15 cellular contexts compared by ENCODE assay signal in the genomic region with DNA sequence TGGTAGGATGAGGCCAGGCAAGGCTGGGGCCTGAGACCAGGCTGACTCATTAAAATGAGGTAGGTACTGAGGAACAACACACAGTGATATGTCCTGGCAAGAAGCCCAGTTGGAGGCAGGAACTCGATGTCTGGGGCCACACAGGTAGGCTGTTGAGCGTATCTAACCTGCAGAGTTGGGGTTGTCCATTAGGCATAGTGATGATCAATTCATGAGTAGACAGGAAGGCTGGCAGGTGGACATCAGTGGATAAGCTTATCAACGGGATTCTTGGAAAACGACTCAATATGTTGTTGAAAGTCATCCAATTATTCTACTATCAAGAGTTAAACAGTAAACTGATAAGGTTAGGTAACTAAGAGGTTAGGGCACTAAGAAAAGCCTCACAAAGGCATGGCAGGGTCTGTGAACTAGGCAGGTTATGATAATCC.
"Had no signal": no experiment of that assay in that cellular context is flagged by ENCODE, and none has a peak within 500 bp of the region (broad histone marks: within the 10 kb centered on the region; RNA-seq: fewer than 3 reads in every experiment).

No MANE protein-coding gene starts in this region.

- DNase-seq: activated CD4-positive, alpha-beta T cell treated with anti-CD3 and anti-CD28 coated beads for 4 hours; activated naive CD4-positive, alpha-beta T cell treated with anti-CD3 and anti-CD28 coated beads for 36 hours; activated T-cell treated with anti-CD3 and anti-CD28 coated beads for 4 hours; effector memory CD4-positive, alpha-beta T cell; left lung; substantia nigra; T-cell; T1000; transverse colon; WERI-Rb-1 had no signal

- H2AFZ ChIP-seq: neural progenitor cell, parathyroid adenoma had no signal

- H3K27ac ChIP-seq: left lung, neural progenitor cell, parathyroid adenoma, transverse colon, WERI-Rb-1 had no signal

- ATAC-seq: activated T-helper 17 cell treated with anti-CD3 and anti-CD28 coated beads, Interleukin-2, amount 50 U/mL, for 72 hours; left lung; stimulated activated memory B cell treated with anti-CD40 and anti-IgM and Interleukin-4, amounts not matched to agents 10 μg/mL and 1 μg/mL and 100 μg/mL, for 72 hours; T-cell had no signal

- H3K4me2 ChIP-seq: neural progenitor cell, smooth muscle cell had no signal

- H3K36me3 Mint-ChIP-seq: neural progenitor cell; stimulated activated memory B cell treated with anti-CD40 and anti-IgM and Interleukin-4, amounts not matched to agents 10 μg/mL and 1 μg/mL and 100 μg/mL, for 72 hours; T-cell had no signal

- H3K27ac Mint-ChIP-seq: activated naive CD4-positive, alpha-beta T cell treated with anti-CD3 and anti-CD28 coated beads for 36 hours; activated T-helper 17 cell treated with anti-CD3 and anti-CD28 coated beads, Interleukin-2, amount 50 U/mL, for 72 hours; neural progenitor cell; stimulated activated memory B cell treated with anti-CD40 and anti-IgM and Interleukin-4, amounts not matched to agents 10 μg/mL and 1 μg/mL and 100 μg/mL, for 72 hours; T-cell had no signal

- H3K4me3 Mint-ChIP-seq: activated naive CD4-positive, alpha-beta T cell treated with anti-CD3 and anti-CD28 coated beads for 36 hours; activated T-helper 17 cell treated with anti-CD3 and anti-CD28 coated beads, Interleukin-2, amount 50 U/mL, for 72 hours; neural progenitor cell; stimulated activated memory B cell treated with anti-CD40 and anti-IgM and Interleukin-4, amounts not matched to agents 10 μg/mL and 1 μg/mL and 100 μg/mL, for 72 hours; T-cell had no signal

- H3K27me3 Mint-ChIP-seq: stimulated activated memory B cell treated with anti-CD40 and anti-IgM and Interleukin-4, amounts not matched to agents 10 μg/mL and 1 μg/mL and 100 μg/mL, for 72 hours had no signal

- H3K9me3 ChIP-seq: transverse colon had no signal

- H3K79me2 ChIP-seq: parathyroid adenoma had no signal

- H3K4me1 Mint-ChIP-seq: activated T-helper 17 cell treated with anti-CD3 and anti-CD28 coated beads, Interleukin-2, amount 50 U/mL, for 72 hours; neural progenitor cell; stimulated activated memory B cell treated with anti-CD40 and anti-IgM and Interleukin-4, amounts not matched to agents 10 μg/mL and 1 μg/mL and 100 μg/mL, for 72 hours; T-cell had no signal

- H3K4me3 ChIP-seq: left lung, neural progenitor cell, smooth muscle cell, transverse colon had no signal

- H3K27me3 ChIP-seq: left lung, neural progenitor cell, transverse colon had no signal

- H3K9ac ChIP-seq: neural progenitor cell, parathyroid adenoma had no signal

- H3K4me1 ChIP-seq: left lung, neural progenitor cell, parathyroid adenoma, transverse colon had no signal

- H3K36me3 ChIP-seq: left lung, neural progenitor cell, transverse colon, WERI-Rb-1 had no signal
